Comparison of ENCODE assay signal across 7 cellular contexts in the genomic region with DNA sequence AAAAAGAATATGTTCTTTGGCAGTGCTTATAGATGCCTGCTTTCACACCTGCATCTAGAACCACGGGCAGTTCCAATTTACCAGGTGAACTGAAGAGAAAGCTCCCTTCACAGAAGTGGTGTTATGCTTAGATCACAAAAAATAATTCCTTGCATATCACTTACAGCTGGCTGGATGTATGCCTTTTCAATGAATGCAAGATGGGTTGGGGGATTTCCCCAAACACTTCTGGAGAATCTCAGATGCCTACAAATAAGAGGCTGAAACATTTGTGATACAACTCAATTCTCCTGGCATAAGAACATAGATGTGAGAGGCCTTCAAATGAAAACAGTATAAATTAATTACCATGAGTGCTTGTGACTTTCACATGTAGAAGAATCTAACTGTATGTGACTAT. TPM values are rescaled to one million over a fixed set of nuclear protein-coding genes. Genes with fewer than 3 reads are reported as not detected.
"Had no signal": no experiment of that assay in that cellular context is flagged by ENCODE, and none has a peak within 500 bp of the region (broad histone marks: within the 10 kb centered on the region; RNA-seq: fewer than 3 reads in every experiment).

No MANE protein-coding gene starts in this region.

- DNase-seq: H9, HCEC 1CT, IMR-90 had no signal

- H3K4me3 Mint-ChIP-seq: GM23338, H9 had no signal

- H3K27ac Mint-ChIP-seq: GM23338, H9 had no signal

- ATAC-seq: GM23338, K562 had no signal

RNA-seq across cellular contexts. Expression of a gene that starts 26.8 kb away (rescaled TPM):
- total RNA-seq: GM23338, H1, H9, HT-29, IMR-90 had no signal
